ENCODE assay signal across 20 cellular contexts in the genomic region with DNA sequence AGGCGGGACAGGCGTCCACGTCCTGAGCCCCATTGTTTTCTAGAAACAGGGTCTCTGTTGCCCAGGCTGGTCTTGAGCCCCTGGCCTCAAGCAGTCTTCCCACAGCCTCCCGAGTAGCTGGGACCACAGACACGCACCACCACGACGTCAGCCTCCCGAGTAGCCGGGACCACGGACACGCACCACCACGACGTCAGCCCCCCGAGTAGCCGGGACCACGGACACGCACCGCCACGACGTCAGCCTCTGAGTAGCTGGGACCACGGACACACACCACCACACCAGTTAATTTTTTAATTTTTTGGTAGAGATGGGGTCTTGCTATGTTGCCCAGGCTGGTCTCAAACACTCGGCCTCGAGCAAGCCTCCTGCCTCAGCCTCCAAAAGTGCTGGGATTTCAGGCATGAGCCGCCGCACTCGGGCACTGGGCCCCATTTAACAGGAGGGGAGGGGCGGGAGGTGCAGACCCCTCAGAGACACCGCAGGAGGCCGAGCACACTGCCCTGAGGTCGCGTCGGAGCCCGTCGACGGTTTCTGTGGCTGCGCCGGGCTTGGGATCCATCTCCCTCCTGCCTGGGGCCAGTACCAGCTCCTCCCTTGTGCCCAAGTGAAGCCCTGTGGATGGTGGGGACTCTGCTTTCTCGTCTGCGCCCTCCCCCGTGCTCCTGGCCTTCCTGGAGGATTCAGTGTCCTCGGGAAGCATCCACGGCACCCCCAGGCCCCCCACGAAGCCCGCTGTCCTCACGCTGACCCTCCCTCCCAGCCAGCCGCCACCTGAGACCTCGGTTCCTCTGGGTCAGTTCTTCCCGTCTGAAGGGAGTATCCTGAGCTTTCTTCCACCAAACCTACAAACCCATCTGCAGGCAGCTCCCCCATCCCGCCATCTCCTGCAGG. TPM values are rescaled to one million over a fixed set of nuclear protein-coding genes. Genes with fewer than 3 reads are reported as not detected.
"Had no signal": no experiment of that assay in that cellular context is flagged by ENCODE, and none has a peak within 500 bp of the region (broad histone marks: within the 10 kb centered on the region; RNA-seq: fewer than 3 reads in every experiment).

No MANE protein-coding gene starts in this region.

- H3K36me3 ChIP-seq: cardiac muscle cell, ovary, uterus had no signal

- H3K9me3 ChIP-seq: esophagus squamous epithelium, ovary, stomach, thoracic aorta, uterus had no signal

- H3K4me3 ChIP-seq: cardiac muscle cell, esophagus squamous epithelium, ovary, stomach, thoracic aorta, uterus had no signal

- FAIRE-seq: astrocyte, endometrium had no signal

- H3K4me1 Mint-ChIP-seq: immature natural killer cell had no signal

- H3K27me3 ChIP-seq: cardiac muscle cell, esophagus squamous epithelium, ovary, stomach, uterus had no signal

- H3K4me1 ChIP-seq: uterus had no signal

- H3K27ac Mint-ChIP-seq: activated CD8-positive, alpha-beta T cell treated with anti-CD3 and anti-CD28 coated beads, Interleukin-2, amount 10 ng/mL, durations not matched to agents 7 days and 5 days; activated T-helper 1 cell treated with anti-CD3 and anti-CD28 coated beads, Interleukin-12 subunit alpha, Interleukin-12 subunit beta, Interleukin-2, Interleukin-4 antibody, amounts not matched to agents 30 ng/mL and 10 ng/mL and 1 ng/mL, durations not matched to agents 14 hours and 24 hours and 36 hours; immature natural killer cell had no signal

- H3K9me3 Mint-ChIP-seq: activated T-helper 1 cell treated with anti-CD3 and anti-CD28 coated beads, Interleukin-12 subunit alpha, Interleukin-12 subunit beta, Interleukin-2, Interleukin-4 antibody, amounts not matched to agents 30 ng/mL and 10 ng/mL and 1 ng/mL, durations not matched to agents 14 hours and 24 hours and 36 hours; immature natural killer cell had no signal

- H3K4me3 Mint-ChIP-seq: activated CD8-positive, alpha-beta T cell treated with anti-CD3 and anti-CD28 coated beads, Interleukin-2, amount 10 ng/mL, durations not matched to agents 7 days and 5 days; activated T-helper 1 cell treated with anti-CD3 and anti-CD28 coated beads, Interleukin-12 subunit alpha, Interleukin-12 subunit beta, Interleukin-2, Interleukin-4 antibody, amounts not matched to agents 30 ng/mL and 10 ng/mL and 1 ng/mL, durations not matched to agents 14 hours and 24 hours and 36 hours; immature natural killer cell had no signal

- DNase-seq: activated CD4-positive, alpha-beta T cell treated with anti-CD3 and anti-CD28 coated beads for 48 hours; activated CD8-positive, alpha-beta memory T cell treated with anti-CD3 and anti-CD28 coated beads, Interleukin-2, amount 50 U/mL, for 48 hours; activated CD8-positive, alpha-beta T cell treated with anti-CD3 and anti-CD28 coated beads, Interleukin-2, amount 10 ng/mL, durations not matched to agents 7 days and 5 days; activated naive CD4-positive, alpha-beta T cell; esophagus squamous epithelium; foreskin fibroblast; immature natural killer cell; left colon; stimulated activated CD4-positive, alpha-beta T cell treated with anti-CD3 and anti-CD28 coated beads, Interleukin-15, amount 100 ng/mL, for 24 hours; stimulated activated CD4-positive, alpha-beta T cell treated with anti-CD3 and anti-CD28 coated beads, Interleukin-4, amount 100 ng/mL, for 4 hours; stomach; T-helper 9 cell; uterus had no signal

- H3K36me3 Mint-ChIP-seq: immature natural killer cell had no signal

- ATAC-seq: activated CD8-positive, alpha-beta T cell treated with anti-CD3 and anti-CD28 coated beads, Interleukin-2, amount 10 ng/mL, durations not matched to agents 7 days and 5 days; left colon had no signal

- H3K27ac ChIP-seq: cardiac muscle cell, esophagus squamous epithelium, ovary, stomach, thoracic aorta, uterus, VCaP had no signal

RNA-seq across cellular contexts. Expression of a gene that starts 13.0 kb away (rescaled TPM):
- polyA plus RNA-seq: immature natural killer cell had no signal
